9 cellular contexts compared by ENCODE assay signal in the genomic region with DNA sequence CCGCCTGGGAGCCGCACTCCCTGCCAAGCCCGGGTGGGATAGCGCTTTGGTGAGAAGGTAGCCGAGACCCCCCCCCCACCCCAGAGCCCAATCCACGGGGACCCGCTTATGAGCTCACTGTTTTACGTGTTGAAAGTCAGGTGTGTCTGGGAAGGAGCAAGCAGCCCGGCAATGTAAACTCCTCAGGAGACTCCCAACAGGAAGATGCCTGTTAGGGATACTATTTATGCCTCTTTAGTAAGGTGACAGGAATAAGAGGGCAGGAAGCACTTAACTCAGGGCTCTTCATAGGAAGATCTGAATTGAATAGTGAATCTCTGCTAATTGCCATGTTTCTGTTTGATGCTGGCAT. TPM values are rescaled to one million over a fixed set of nuclear protein-coding genes. Genes with fewer than 3 reads are reported as not detected.
DNase-seq lines count a peak whose midpoint lies in the region; ATAC-seq and TF ChIP-seq lines count a peak whose summit lies in the region.
"Had no signal": no experiment of that assay in that cellular context is flagged by ENCODE, and none has a peak within 500 bp of the region (broad histone marks: within the 10 kb centered on the region; RNA-seq: fewer than 3 reads in every experiment).

No MANE protein-coding gene starts in this region.

- no peak overlapping the region for H2AFZ ChIP-seq in neural cell (ENCODE audit: low read depth, low read length)

- intact Hi-C loops in activated T-helper 1 cell treated with anti-CD3 and anti-CD28 coated beads, Interleukin-12 subunit alpha, Interleukin-12 subunit beta, Interleukin-2, Interleukin-4 antibody, amounts not matched to agents 30 ng/mL and 10 ng/mL and 1 ng/mL, durations not matched to agents 14 hours and 24 hours and 36 hours (cut with micrococcal nuclease) = no loop called here

- no peak overlapping the region for H3K27ac ChIP-seq in neural cell (ENCODE audit: low read length)

- no peaks in the 10 kb centered on the region for H4K20me1 ChIP-seq in neural cell (ENCODE audit: insufficient read depth)

- no peaks in the 10 kb centered on the region for H3K36me3 ChIP-seq in BE2C
- H3K36me3 ChIP-seq in neural cell (ENCODE audit: insufficient read depth, low read length) = no peaks in the 10 kb centered on the region

- TF ChIP-seq CTCF in BE2C (IDR thresholded peaks at IDR 0.05; ENCODE audit: low read depth, low read length) (no peak), choroid plexus epithelial cell (conservative IDR thresholded peaks at IDR 0.05; ENCODE audit: low read depth, low read length) (no peak), neural cell (IDR thresholded peaks at IDR 0.05; ENCODE audit: poor library complexity, severe bottlenecking) (no peak)

- H3K9me3 ChIP-seq in BE2C (no peaks in the 10 kb centered on the region), neural cell (ENCODE audit: low read length) (no peaks in the 10 kb centered on the region)

- peaks cover 5% of the 10 kb centered on the region; the same call in 1 of the 2 replicates for H3K27me3 ChIP-seq in BE2C
- H3K27me3 ChIP-seq in neural cell (ENCODE audit: insufficient read depth, low read depth, low read length) = peaks cover 16% of the 10 kb centered on the region

- TF ChIP-seq RAD21 in neural cell (conservative IDR thresholded peaks at IDR 0.05) = no peak

- no peaks in the 10 kb centered on the region for H3K4me1 ChIP-seq in BE2C

- DNase-seq in BE2C (no peak), LoVo (ENCODE audit: low spot score) (peak; percentile 3), choroid plexus epithelial cell (ENCODE audit: low read depth) (no peak), T-helper 2 cell (no peak)
- DNase-seq in activated naive CD4-positive, alpha-beta T cell treated with anti-CD3 and anti-CD28 coated beads, Interleukin-2, amount 50 U/mL, for 16 hours = no peak
- DNase-seq in activated T-helper 1 cell treated with anti-CD3 and anti-CD28 coated beads, Interleukin-12 subunit alpha, Interleukin-12 subunit beta, Interleukin-2, Interleukin-4 antibody, amounts not matched to agents 30 ng/mL and 10 ng/mL and 1 ng/mL, durations not matched to agents 14 hours and 24 hours and 36 hours (ENCODE audit: low spot score) = no peak

- peaks cover 39% of the 10 kb centered on the region for H3K27me3 Mint-ChIP-seq in activated T-helper 1 cell treated with anti-CD3 and anti-CD28 coated beads, Interleukin-12 subunit alpha, Interleukin-12 subunit beta, Interleukin-2, Interleukin-4 antibody, amounts not matched to agents 30 ng/mL and 10 ng/mL and 1 ng/mL, durations not matched to agents 14 hours and 24 hours and 36 hours (ENCODE audit: insufficient read depth)

- H3K9me2 ChIP-seq in neural cell (ENCODE audit: insufficient read depth, low read length) = no peaks in the 10 kb centered on the region

- no peak for TF ChIP-seq EP300 in neural cell (conservative IDR thresholded peaks at IDR 0.05; ENCODE audit: poor library complexity, severe bottlenecking)

- H3K27ac Mint-ChIP-seq in activated T-helper 1 cell treated with anti-CD3 and anti-CD28 coated beads, Interleukin-12 subunit alpha, Interleukin-12 subunit beta, Interleukin-2, Interleukin-4 antibody, amounts not matched to agents 30 ng/mL and 10 ng/mL and 1 ng/mL, durations not matched to agents 14 hours and 24 hours and 36 hours = no peak overlapping the region
- H3K27ac Mint-ChIP-seq: activated naive CD4-positive, alpha-beta T cell treated with anti-CD3 and anti-CD28 coated beads, Interleukin-2, amount 50 U/mL, for 24 hours had no signal

- no peak overlapping the region for H3K4me2 ChIP-seq in neural cell (ENCODE audit: low read length)

- ATAC-seq in HG03565 (IDR thresholded peaks at IDR 0.05; ENCODE audit: unreplicated experiment) = no peak

- no peaks in the 10 kb centered on the region for H3K9me3 Mint-ChIP-seq in activated T-helper 1 cell treated with anti-CD3 and anti-CD28 coated beads, Interleukin-12 subunit alpha, Interleukin-12 subunit beta, Interleukin-2, Interleukin-4 antibody, amounts not matched to agents 30 ng/mL and 10 ng/mL and 1 ng/mL, durations not matched to agents 14 hours and 24 hours and 36 hours
- H3K9me3 Mint-ChIP-seq: activated naive CD4-positive, alpha-beta T cell treated with anti-CD3 and anti-CD28 coated beads, Interleukin-2, amount 50 U/mL, for 24 hours had no signal

- peak overlapping the region; percentile 53 for H3K4me3 ChIP-seq in BE2C (ENCODE audit: low read depth, low read length)
- peak overlapping the region; percentile 73 for H3K4me3 ChIP-seq in choroid plexus epithelial cell (ENCODE audit: low read depth, low read length)
- H3K4me3 ChIP-seq in neural cell (ENCODE audit: low read length) = peak overlapping the region; percentile 57

- H3K4me3 Mint-ChIP-seq in activated T-helper 1 cell treated with anti-CD3 and anti-CD28 coated beads, Interleukin-12 subunit alpha, Interleukin-12 subunit beta, Interleukin-2, Interleukin-4 antibody, amounts not matched to agents 30 ng/mL and 10 ng/mL and 1 ng/mL, durations not matched to agents 14 hours and 24 hours and 36 hours = no peak overlapping the region
- H3K4me3 Mint-ChIP-seq: activated naive CD4-positive, alpha-beta T cell treated with anti-CD3 and anti-CD28 coated beads, Interleukin-2, amount 50 U/mL, for 24 hours had no signal

- no peaks in the 10 kb centered on the region for H3K4me1 Mint-ChIP-seq in activated T-helper 1 cell treated with anti-CD3 and anti-CD28 coated beads, Interleukin-12 subunit alpha, Interleukin-12 subunit beta, Interleukin-2, Interleukin-4 antibody, amounts not matched to agents 30 ng/mL and 10 ng/mL and 1 ng/mL, durations not matched to agents 14 hours and 24 hours and 36 hours (ENCODE audit: low read depth)

- H3K9ac ChIP-seq in neural cell (ENCODE audit: low read length) = no peak overlapping the region

- H3K79me2 ChIP-seq in neural cell (replicated peaks; ENCODE audit: insufficient read depth, low read length) = no peaks in the 10 kb centered on the region

- no peaks in the 10 kb centered on the region for H3F3A ChIP-seq in neural cell (ENCODE audit: insufficient read depth, low read length, poor library complexity, severe bottlenecking)

- no peaks in the 10 kb centered on the region for H3K36me3 Mint-ChIP-seq in activated T-helper 1 cell treated with anti-CD3 and anti-CD28 coated beads, Interleukin-12 subunit alpha, Interleukin-12 subunit beta, Interleukin-2, Interleukin-4 antibody, amounts not matched to agents 30 ng/mL and 10 ng/mL and 1 ng/mL, durations not matched to agents 14 hours and 24 hours and 36 hours (ENCODE audit: low read depth)
- H3K36me3 Mint-ChIP-seq: activated naive CD4-positive, alpha-beta T cell treated with anti-CD3 and anti-CD28 coated beads, Interleukin-2, amount 50 U/mL, for 24 hours had no signal

TF ChIP-seq in neural cell, 6 proteins besides CTCF, POLR2A, EP300 and RAD21:
- TF ChIP-seq POLR2AphosphoS5 (IDR thresholded peaks at IDR 0.05) (no peak), MXI1 (conservative IDR thresholded peaks at IDR 0.05; ENCODE audit: poor library complexity, severe bottlenecking) (no peak), SMC3 (conservative IDR thresholded peaks at IDR 0.05; ENCODE audit: poor library complexity) (no peak), EZH2 (IDR thresholded peaks at IDR 0.05; ENCODE audit: borderline replicate concordance, insufficient read depth, low read length, poor library complexity, severe bottlenecking) (no peak), TAF1 (IDR thresholded peaks at IDR 0.05; ENCODE audit: low read depth) (no peak)
- TF ChIP-seq, protein P1, sequence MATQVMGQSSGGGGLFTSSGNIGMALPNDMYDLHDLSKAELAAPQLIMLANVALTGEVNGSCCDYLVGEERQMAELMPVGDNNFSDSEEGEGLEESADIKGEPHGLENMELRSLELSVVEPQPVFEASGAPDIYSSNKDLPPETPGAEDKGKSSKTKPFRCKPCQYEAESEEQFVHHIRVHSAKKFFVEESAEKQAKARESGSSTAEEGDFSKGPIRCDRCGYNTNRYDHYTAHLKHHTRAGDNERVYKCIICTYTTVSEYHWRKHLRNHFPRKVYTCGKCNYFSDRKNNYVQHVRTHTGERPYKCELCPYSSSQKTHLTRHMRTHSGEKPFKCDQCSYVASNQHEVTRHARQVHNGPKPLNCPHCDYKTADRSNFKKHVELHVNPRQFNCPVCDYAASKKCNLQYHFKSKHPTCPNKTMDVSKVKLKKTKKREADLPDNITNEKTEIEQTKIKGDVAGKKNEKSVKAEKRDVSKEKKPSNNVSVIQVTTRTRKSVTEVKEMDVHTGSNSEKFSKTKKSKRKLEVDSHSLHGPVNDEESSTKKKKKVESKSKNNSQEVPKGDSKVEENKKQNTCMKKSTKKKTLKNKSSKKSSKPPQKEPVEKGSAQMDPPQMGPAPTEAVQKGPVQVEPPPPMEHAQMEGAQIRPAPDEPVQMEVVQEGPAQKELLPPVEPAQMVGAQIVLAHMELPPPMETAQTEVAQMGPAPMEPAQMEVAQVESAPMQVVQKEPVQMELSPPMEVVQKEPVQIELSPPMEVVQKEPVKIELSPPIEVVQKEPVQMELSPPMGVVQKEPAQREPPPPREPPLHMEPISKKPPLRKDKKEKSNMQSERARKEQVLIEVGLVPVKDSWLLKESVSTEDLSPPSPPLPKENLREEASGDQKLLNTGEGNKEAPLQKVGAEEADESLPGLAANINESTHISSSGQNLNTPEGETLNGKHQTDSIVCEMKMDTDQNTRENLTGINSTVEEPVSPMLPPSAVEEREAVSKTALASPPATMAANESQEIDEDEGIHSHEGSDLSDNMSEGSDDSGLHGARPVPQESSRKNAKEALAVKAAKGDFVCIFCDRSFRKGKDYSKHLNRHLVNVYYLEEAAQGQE (IDR thresholded peaks at IDR 0.05; ENCODE audit: borderline replicate concordance) = no peak

RNA-seq across cellular contexts. Expression of a gene that starts 0.4 kb away (rescaled TPM):
- 5.8 TPM for polyA plus RNA-seq in BE2C (2012; ENCODE audit: insufficient read depth, insufficient read length, low read depth)
- polyA plus RNA-seq in neural cell = 0.15 and 0.70 TPM in 2 replicates
- polyA minus RNA-seq in neural cell = 0.49 and 2.4 TPM in 2 replicates
- 0.66 and 1.2 TPM in 2 replicates for total RNA-seq in activated T-helper 1 cell treated with anti-CD3 and anti-CD28 coated beads, Interleukin-12 subunit alpha, Interleukin-12 subunit beta, Interleukin-2, Interleukin-4 antibody, amounts not matched to agents 30 ng/mL and 10 ng/mL and 1 ng/mL, durations not matched to agents 14 hours and 24 hours and 36 hours
